ENCODE assay signal across 8 cellular contexts in the genomic region with DNA sequence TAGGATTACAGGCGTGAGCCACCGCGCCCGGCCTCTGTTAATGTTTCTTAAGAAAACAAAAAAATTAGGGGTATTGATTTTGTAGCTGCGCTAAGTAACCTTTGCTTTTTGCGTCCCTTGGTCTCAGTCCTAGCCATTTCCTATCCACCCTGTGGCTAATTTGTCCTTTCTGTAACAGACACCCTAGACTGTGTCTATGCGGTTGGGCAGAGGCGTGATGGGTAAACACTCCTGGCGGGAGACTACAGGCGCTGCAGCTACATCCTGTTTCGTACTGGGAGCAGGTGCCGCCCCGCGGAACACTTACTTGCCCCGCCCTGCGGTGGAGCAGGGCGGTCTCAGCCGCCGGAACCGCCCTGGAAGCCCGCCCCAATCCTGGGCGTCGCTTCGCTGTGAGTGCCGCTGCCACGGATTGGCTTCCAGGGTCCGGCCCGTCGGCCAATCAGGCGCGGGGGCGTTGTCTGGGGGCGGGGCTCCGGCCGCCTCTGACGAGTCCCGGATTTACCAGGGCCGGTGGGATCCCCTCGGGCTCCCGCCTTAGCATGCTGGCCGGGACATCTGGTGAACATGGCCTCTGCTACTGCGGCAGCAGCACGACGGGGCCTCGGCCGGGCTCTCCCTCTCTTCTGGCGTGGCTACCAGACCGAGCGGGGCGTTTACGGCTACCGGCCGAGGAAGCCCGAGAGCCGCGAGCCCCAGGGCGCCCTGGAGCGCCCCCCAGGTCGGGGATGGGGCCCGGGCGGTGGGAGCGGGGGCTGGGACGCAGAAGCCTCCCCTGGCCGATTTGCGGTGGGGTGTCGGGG. TPM values are rescaled to one million over a fixed set of nuclear protein-coding genes. Genes with fewer than 3 reads are reported as not detected.
DNase-seq lines count a peak whose midpoint lies in the region; ATAC-seq lines count a peak whose summit lies in the region.

A gene with protein sequence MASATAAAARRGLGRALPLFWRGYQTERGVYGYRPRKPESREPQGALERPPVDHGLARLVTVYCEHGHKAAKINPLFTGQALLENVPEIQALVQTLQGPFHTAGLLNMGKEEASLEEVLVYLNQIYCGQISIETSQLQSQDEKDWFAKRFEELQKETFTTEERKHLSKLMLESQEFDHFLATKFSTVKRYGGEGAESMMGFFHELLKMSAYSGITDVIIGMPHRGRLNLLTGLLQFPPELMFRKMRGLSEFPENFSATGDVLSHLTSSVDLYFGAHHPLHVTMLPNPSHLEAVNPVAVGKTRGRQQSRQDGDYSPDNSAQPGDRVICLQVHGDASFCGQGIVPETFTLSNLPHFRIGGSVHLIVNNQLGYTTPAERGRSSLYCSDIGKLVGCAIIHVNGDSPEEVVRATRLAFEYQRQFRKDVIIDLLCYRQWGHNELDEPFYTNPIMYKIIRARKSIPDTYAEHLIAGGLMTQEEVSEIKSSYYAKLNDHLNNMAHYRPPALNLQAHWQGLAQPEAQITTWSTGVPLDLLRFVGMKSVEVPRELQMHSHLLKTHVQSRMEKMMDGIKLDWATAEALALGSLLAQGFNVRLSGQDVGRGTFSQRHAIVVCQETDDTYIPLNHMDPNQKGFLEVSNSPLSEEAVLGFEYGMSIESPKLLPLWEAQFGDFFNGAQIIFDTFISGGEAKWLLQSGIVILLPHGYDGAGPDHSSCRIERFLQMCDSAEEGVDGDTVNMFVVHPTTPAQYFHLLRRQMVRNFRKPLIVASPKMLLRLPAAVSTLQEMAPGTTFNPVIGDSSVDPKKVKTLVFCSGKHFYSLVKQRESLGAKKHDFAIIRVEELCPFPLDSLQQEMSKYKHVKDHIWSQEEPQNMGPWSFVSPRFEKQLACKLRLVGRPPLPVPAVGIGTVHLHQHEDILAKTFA (plus strand): TSS at position 488 of the 803 bp plus-strand sequence. CDS start 80 bp downstream, at position 568.

- ATAC-seq in GM19467 (IDR thresholded peaks at IDR 0.05; ENCODE audit: unreplicated experiment): peak; percentile 98

- DNase-seq in COLO668 (lab: John Stamatoyannopoulos, UW; ENCODE audit: unreplicated experiment): peak; percentile 95
- peak; percentile 68 for DNase-seq in HS-27A (ENCODE audit: low read depth)
- DNase-seq in NK-92 (lab: John Stamatoyannopoulos, UW; ENCODE audit: unreplicated experiment): peak; percentile 78
- DNase-seq in activated CD8-positive, alpha-beta memory T cell treated with anti-CD3 and anti-CD28 coated beads for 1 hour (ENCODE audit: extremely low read depth in 1 of 2, low read depth in 1 of 2): peak; percentile 89 to 99
- DNase-seq in effector CD8-positive, alpha-beta T cell (lab: John Stamatoyannopoulos, UW): peak; percentile 97
- peak; percentile 97 to 98 for DNase-seq in lung microvascular endothelial cell (ENCODE audit: low read depth in 2 of 2)
- DNase-seq in stimulated activated CD4-positive, alpha-beta T cell treated with anti-CD3 and anti-CD28 coated beads, TNF-alpha, amount 100 ng/mL, for 48 hours (ENCODE audit: low read depth in 3 of 3): peak; percentile 98 to 99 (median 99)

RNA-seq across cellular contexts. Expression of the gene that starts here (rescaled TPM):
- 15.0 and 27.8 TPM in 2 replicates for total RNA-seq in lung microvascular endothelial cell

Comparison
In these comparisons a context has a peak if more than half of its experiments do, and no peak if none do; other contexts are left out.
1. Peak in every context shown above with its lines: DNase-seq and ATAC-seq.